16 cellular contexts compared by ENCODE assay signal in genomic region chr7:20107582-20107981, GRCh38.
DNase-seq lines count a peak whose midpoint lies in the region; ATAC-seq and TF ChIP-seq lines count a peak whose summit lies in the region.
"Had no signal": no experiment of that assay in that cellular context is flagged by ENCODE, and none has a peak within 500 bp of the region (broad histone marks: within the 10 kb centered on the region; RNA-seq: fewer than 3 reads in every experiment).

No MANE protein-coding gene starts in this region.

- no peaks in the 10 kb centered on the region for H3K27me3 Mint-ChIP-seq in glutamatergic neuron (ENCODE audit: unreplicated experiment)
- H3K27me3 Mint-ChIP-seq: activated naive CD8-positive, alpha-beta T cell treated with anti-CD3 and anti-CD28 coated beads, Interleukin-2, amount 50 U/mL, for 24 hours; activated T-helper 17 cell treated with anti-CD3 and anti-CD28 coated beads, Interleukin-2, amount 50 U/mL, for 72 hours had no signal

- DNase-seq in AG10803 (ENCODE audit: low read depth) = peak; percentile 86
- peak; percentile 82 for DNase-seq in LNCaP clone FGC (ENCODE audit: low read depth)
- peak; percentile 6 to 46 for DNase-seq in cardiac fibroblast (ENCODE audit: low read depth in 2 of 2)
- DNase-seq in sciatic nerve (ENCODE audit: low spot score) = no peak
- DNase-seq in activated CD4-positive, alpha-beta T cell treated with anti-CD3 and anti-CD28 coated beads, Interleukin-2, amount 50 U/mL, for 1 hour = no peak
- DNase-seq in glutamatergic neuron = no peak
- DNase-seq in SW 1271 (lab: John Stamatoyannopoulos, UW) = no peak
- DNase-seq: activated naive CD8-positive, alpha-beta T cell treated with anti-CD3 and anti-CD28 coated beads, Interleukin-2, amount 50 U/mL, for 24 hours; COR-L47; NCI-H1436; SHP77; stimulated activated naive CD8-positive, alpha-beta T cell treated with anti-CD3 and anti-CD28 coated beads, Interleukin-15, Interleukin-2, amounts not matched to agents 100 U/mL and 50 U/mL, for 24 hours had no signal

- H3K36me3 Mint-ChIP-seq in glutamatergic neuron (ENCODE audit: unreplicated experiment) = no peaks in the 10 kb centered on the region
- H3K36me3 Mint-ChIP-seq: neural progenitor cell had no signal

- no peak overlapping the region for H3K4me3 Mint-ChIP-seq in glutamatergic neuron (ENCODE audit: unreplicated experiment)
- H3K4me3 Mint-ChIP-seq: activated naive CD8-positive, alpha-beta T cell treated with anti-CD3 and anti-CD28 coated beads, Interleukin-2, amount 50 U/mL, for 24 hours; activated T-helper 17 cell treated with anti-CD3 and anti-CD28 coated beads, Interleukin-2, amount 50 U/mL, for 72 hours; neural progenitor cell had no signal

- ATAC-seq in sciatic nerve (peak; percentile 68), HG03280 (IDR thresholded peaks at IDR 0.05; ENCODE audit: unreplicated experiment) (no peak)
- ATAC-seq: activated naive CD8-positive, alpha-beta T cell treated with anti-CD3 and anti-CD28 coated beads, Interleukin-2, amount 50 U/mL, for 24 hours; activated T-helper 17 cell treated with anti-CD3 and anti-CD28 coated beads, Interleukin-2, amount 50 U/mL, for 72 hours; esophagus mucosa; stimulated activated naive CD8-positive, alpha-beta T cell treated with anti-CD3 and anti-CD28 coated beads, Interleukin-15, Interleukin-2, amounts not matched to agents 100 U/mL and 50 U/mL, for 24 hours had no signal

- intact Hi-C loops in sciatic nerve (cut with DNase I) = no loop called here

- no peak for TF ChIP-seq CTCF in AG10803 (conservative IDR thresholded peaks at IDR 0.05; ENCODE audit: low read length)
- TF ChIP-seq CTCF in LNCaP clone FGC (IDR thresholded peaks at IDR 0.05; ENCODE audit: control insufficient read depth, extremely low read depth, insufficient read depth) = no peak
- TF ChIP-seq CTCF in cardiac fibroblast (IDR thresholded peaks at IDR 0.05; ENCODE audit: low read depth, low read length) = no peak
- TF ChIP-seq CTCF in glutamatergic neuron (IDR thresholded peaks at IDR 0.05; ENCODE audit: partially characterized antibody, unreplicated experiment) = no peak

- no peaks in the 10 kb centered on the region for H3K4me1 Mint-ChIP-seq in glutamatergic neuron (ENCODE audit: low read depth, unreplicated experiment)
- H3K4me1 Mint-ChIP-seq: activated T-helper 17 cell treated with anti-CD3 and anti-CD28 coated beads, Interleukin-2, amount 50 U/mL, for 72 hours had no signal

- H3K4me3 ChIP-seq in AG10803 (ENCODE audit: low read length) = no peak overlapping the region
- no peak overlapping the region for H3K4me3 ChIP-seq in LNCaP clone FGC (ENCODE audit: low read depth, low read length)
- no peak overlapping the region for H3K4me3 ChIP-seq in cardiac fibroblast (replicated peaks in 1 of 2; ENCODE audit: low read depth in 2 of 2, low read length in 2 of 2)
- H3K4me3 ChIP-seq: neural progenitor cell had no signal

- no peak overlapping the region for H3K27ac Mint-ChIP-seq in glutamatergic neuron (ENCODE audit: unreplicated experiment)
- H3K27ac Mint-ChIP-seq: activated naive CD8-positive, alpha-beta T cell treated with anti-CD3 and anti-CD28 coated beads, Interleukin-2, amount 50 U/mL, for 24 hours; activated T-helper 17 cell treated with anti-CD3 and anti-CD28 coated beads, Interleukin-2, amount 50 U/mL, for 72 hours; neural progenitor cell had no signal

- H3K9me3 Mint-ChIP-seq in glutamatergic neuron (ENCODE audit: unreplicated experiment) = no peaks in the 10 kb centered on the region
- H3K9me3 Mint-ChIP-seq: activated naive CD8-positive, alpha-beta T cell treated with anti-CD3 and anti-CD28 coated beads, Interleukin-2, amount 50 U/mL, for 24 hours; activated T-helper 17 cell treated with anti-CD3 and anti-CD28 coated beads, Interleukin-2, amount 50 U/mL, for 72 hours; neural progenitor cell had no signal

Comparison
In these comparisons a context has a peak if more than half of its experiments do, and no peak if none do; other contexts are left out.
1. DNase-seq: peak in AG10803 (single experiment), LNCaP clone FGC (single experiment) and cardiac fibroblast (2 of 2); none in sciatic nerve (single experiment), activated CD4-positive, alpha-beta T cell treated with anti-CD3 and anti-CD28 coated beads, Interleukin-2, amount 50 U/mL, for 1 hour (single experiment), glutamatergic neuron (single experiment) and SW 1271 (0 of 2).